Comparison of ENCODE assay signal across 9 cellular contexts in genomic region chr4:4677825-4678522, GRCh38.
DNase-seq lines count a peak whose midpoint lies in the region; ATAC-seq and TF ChIP-seq lines count a peak whose summit lies in the region.
"Had no signal": no experiment of that assay in that cellular context is flagged by ENCODE, and none has a peak within 500 bp of the region (broad histone marks: within the 10 kb centered on the region; RNA-seq: fewer than 3 reads in every experiment).

No MANE protein-coding gene starts in this region.

- H3K36me3 ChIP-seq in mesodermal cell (ENCODE audit: control insufficient read depth, insufficient read depth, low read length), result no peaks in the 10 kb centered on the region
- H3K36me3 ChIP-seq: tibial artery had no signal

- intact Hi-C loops in CD14-positive monocyte (cut with micrococcal nuclease), result no loop called here

- no peak overlapping the region for H3K27ac Mint-ChIP-seq in CD14-positive monocyte
- H3K27ac Mint-ChIP-seq in chondrocyte (ENCODE audit: unreplicated experiment), result no peak overlapping the region

- H3K4me3 ChIP-seq in mesodermal cell (ENCODE audit: extremely low read depth, insufficient read depth, low read length, poor library complexity, severe bottlenecking), result no peak overlapping the region

- peaks cover 3% of the 10 kb centered on the region for H3K9me3 ChIP-seq in mesodermal cell (ENCODE audit: control insufficient read depth, low read length)
- H3K9me3 ChIP-seq: tibial artery had no signal

- H3K4me1 Mint-ChIP-seq in CD14-positive monocyte, result no peaks in the 10 kb centered on the region
- peaks cover 6% of the 10 kb centered on the region for H3K4me1 Mint-ChIP-seq in chondrocyte (ENCODE audit: low read depth)

- peak overlapping the region; percentile 26 for H3K27ac ChIP-seq in mesodermal cell (ENCODE audit: low read depth, low read length, severe bottlenecking)
- H3K27ac ChIP-seq: tibial artery had no signal

- peaks cover 12% of the 10 kb centered on the region for H3K4me1 ChIP-seq in mesodermal cell (ENCODE audit: control insufficient read depth, insufficient read depth, low read length, poor library complexity, severe bottlenecking)

- peak; percentile 41 for TF ChIP-seq CTCF in CD14-positive monocyte (IDR thresholded peaks at IDR 0.05)
- peak; percentile 79 for TF ChIP-seq CTCF in chondrocyte (IDR thresholded peaks at IDR 0.05)

- WGBS in mesodermal cell (ENCODE audit: insufficient coverage in 2 of 2), 2 experiments, result 11 to 18% methylated on average over 12 of the region's 16 CpGs

- ATAC-seq in GM18867 (IDR thresholded peaks at IDR 0.05; ENCODE audit: unreplicated experiment) (no peak), HG02571 (IDR thresholded peaks at IDR 0.05; ENCODE audit: unreplicated experiment) (no peak), HG03280 (IDR thresholded peaks at IDR 0.05; ENCODE audit: unreplicated experiment) (no peak), HG03108 (IDR thresholded peaks at IDR 0.05; ENCODE audit: unreplicated experiment) (no peak)

- H3K27me3 Mint-ChIP-seq in CD14-positive monocyte (ENCODE audit: low read depth in 3 of 3), result peaks cover 0 to under 1% (median 0%) of the 10 kb centered on the region in 3 donors
- H3K27me3 Mint-ChIP-seq in chondrocyte (ENCODE audit: low read depth), result peaks cover 9% of the 10 kb centered on the region

- H3K4me3 Mint-ChIP-seq in CD14-positive monocyte (no peak overlapping the region), chondrocyte (ENCODE audit: unreplicated experiment) (no peak overlapping the region)

- peaks cover 0 to 4% (median 0%) of the 10 kb centered on the region in 7 donors for H3K9me3 Mint-ChIP-seq in CD14-positive monocyte
- H3K9me3 Mint-ChIP-seq in chondrocyte (ENCODE audit: low read depth), result no peaks in the 10 kb centered on the region

- H3K36me3 Mint-ChIP-seq in CD14-positive monocyte (no peaks in the 10 kb centered on the region), chondrocyte (ENCODE audit: low read depth) (no peaks in the 10 kb centered on the region)

- no peak for DNase-seq in CD14-positive monocyte (ENCODE audit: low spot score)
- DNase-seq in HuH-7 (ENCODE audit: low spot score), result peak; percentile 34
- DNase-seq in chondrocyte (ENCODE audit: low spot score), result no peak
